35 cellular contexts compared by ENCODE assay signal in genomic region chr9:23451802-23452418, GRCh38.
"Had no signal": no experiment of that assay in that cellular context is flagged by ENCODE, and none has a peak within 500 bp of the region (broad histone marks: within the 10 kb centered on the region; RNA-seq: fewer than 3 reads in every experiment).

No MANE protein-coding gene starts in this region.

- H3K9me3 ChIP-seq: MG63 had no signal

- H3K36me3 ChIP-seq: MG63 had no signal

- H3K27ac ChIP-seq: KMS-11 had no signal

- H3K4me2 ChIP-seq: KMS-11 had no signal

- H3K27me3 ChIP-seq: MG63 had no signal

- H3K4me3 ChIP-seq: MG63 had no signal

- DNase-seq: Karpas-422, Kasumi-1, KG1, MG63, MM.1S, MV-4-11, NCI-H1048, NCI-H1092, NCI-H1092 treated with DMSO at 0.1 percent for 48 hours, NCI-H1105, NCI-H1105 treated with DMSO at 0.1 percent for 48 hours, NCI-H1417, NCI-H1417 treated with DMSO at 0.1 percent for 48 hours, NCI-H1436, NCI-H1436 treated with DMSO at 0.1 percent for 48 hours, NCI-H146, NCI-H1694, NCI-H1694 treated with DMSO at 0.1 percent for 48 hours, NCI-H187, NCI-H187 treated with DMSO at 0.1 percent for 48 hours, NCI-H1930, NCI-H2029, NCI-H2029 treated with DMSO at 0.1 percent for 48 hours, NCI-H2081, NCI-H2081 treated with DMSO at 0.1 percent for 48 hours, NCI-H2107, NCI-H2171, NCI-H2171 treated with DMSO at 0.1 percent for 48 hours, NCI-H2227 treated with DMSO at 0.1 percent for 48 hours, NCI-H226, NCI-H345, NCI-H446, NCI-H446 treated with DMSO at 0.1 percent for 48 hours, NCI-H510A had no signal

- H3K9ac ChIP-seq: KMS-11 had no signal
